In genomic region chr1:156163712-156164464, GRCh38 we compare ENCODE assay signal across 20 cellular contexts. TPM values are rescaled to one million over a fixed set of nuclear protein-coding genes. Genes with fewer than 3 reads are reported as not detected.
DNase-seq lines count a peak whose midpoint lies in the region; ATAC-seq, FAIRE-seq and TF ChIP-seq lines count a peak whose summit lies in the region.
"Had no signal": no experiment of that assay in that cellular context is flagged by ENCODE, and none has a peak within 500 bp of the region (broad histone marks: within the 10 kb centered on the region; RNA-seq: fewer than 3 reads in every experiment).

No MANE protein-coding gene starts in this region.

- POLR2A ChIA-PET in activated CD4-positive, alpha-beta T cell treated with anti-CD3 and anti-CD28 coated beads for 36 hours (lab: Charles Lee) = interaction anchor here (0.7 to 1.6 kb wide), 8 partner anchors 9 to 139 kb away, joined by 3 to 8 read pairs (median 4); no protein-coding TSS in a partner anchor
- POLR2A ChIA-PET in K562 (lab: Yijun Ruan, JAX) = interaction anchor here (0.5 to 2.0 kb wide), 7 partner anchors 9 to 49 kb away, joined by 3 to 8 read pairs (median 5); partner anchors contain the start of gene PMF1

- H3K36me3 ChIP-seq in MM.1S (replicated peaks; ENCODE audit: insufficient read depth, low read length) (peaks cover 43% of the 10 kb centered on the region), K562 (ENCODE audit: control insufficient read depth, insufficient read depth, low read length) (no peaks in the 10 kb centered on the region), osteoblast (ENCODE audit: insufficient read depth, low read length) (no peaks in the 10 kb centered on the region)

- intact Hi-C loops in activated CD4-positive, alpha-beta T cell treated with anti-CD3 and anti-CD28 coated beads for 36 hours (cut with DNase I, micrococcal nuclease) = no loop called here
- intact Hi-C loops in activated CD4-positive, alpha-beta T cell treated with anti-CD3 and anti-CD28 coated beads, Interleukin-2, amount 10 ng/mL, durations not matched to agents 24 days and 14 days (cut with micrococcal nuclease) = loop anchor here (5.0 kb wide), 1 partner anchor 33 kb away; no protein-coding TSS in a partner anchor
- intact Hi-C loops in K562 (cut with micrococcal nuclease) = no loop called here

- H3K4me2 ChIP-seq in MM.1S (ENCODE audit: low read depth, low read length) (no peak overlapping the region), K562 (ENCODE audit: insufficient read depth, low read length) (no peak overlapping the region), osteoblast (ENCODE audit: insufficient read depth, low read length) (peak overlapping the region; percentile 63)
- H3K4me2 ChIP-seq: BLaER1 had no signal

- H2AFZ ChIP-seq in MM.1S (ENCODE audit: low read length) (no peak overlapping the region), K562 (ENCODE audit: low read depth, low read length) (no peak overlapping the region), osteoblast (ENCODE audit: low read length) (no peak overlapping the region)
- H2AFZ ChIP-seq: GM23248 had no signal

- BruUV-seq in K562 (replicated peaks; lab: Mats Ljungman, UMichigan) = no TSS peak

- H3K27me3 ChIP-seq in MM.1S (replicated peaks; ENCODE audit: insufficient read depth, low read length) (no peaks in the 10 kb centered on the region), K562 (ENCODE audit: control insufficient read depth in 2 of 2, insufficient read depth in 2 of 2, low read length in 2 of 2) (no peaks in the 10 kb centered on the region), osteoblast (ENCODE audit: insufficient read depth, low read length) (no peaks in the 10 kb centered on the region)

- H3K4me1 ChIP-seq in MM.1S (ENCODE audit: low read length) (peaks cover 65% of the 10 kb centered on the region), K562 (replicated peaks in 1 of 2; ENCODE audit: control insufficient read depth in 2 of 2, insufficient read depth in 2 of 2, low read length in 2 of 2) (peaks cover 17 to 23% of the 10 kb centered on the region in 2 experiments), osteoblast (ENCODE audit: insufficient read depth, low read length) (peaks cover 23% of the 10 kb centered on the region)

- peaks cover 63% of the 10 kb centered on the region for H3K4me1 Mint-ChIP-seq in activated CD4-positive, alpha-beta T cell treated with anti-CD3 and anti-CD28 coated beads for 36 hours
- peaks cover 31% of the 10 kb centered on the region for H3K4me1 Mint-ChIP-seq in activated CD4-positive, alpha-beta T cell treated with anti-CD3 and anti-CD28 coated beads, Interleukin-2, amount 10 ng/mL, durations not matched to agents 24 days and 14 days

- H3K9me2 ChIP-seq in MM.1S (replicated peaks; ENCODE audit: insufficient read depth, low read length) = no peaks in the 10 kb centered on the region

- no peak for TF ChIP-seq POLR2A in K562 (conservative IDR thresholded peaks at IDR 0.05)

- no peaks in the 10 kb centered on the region for H3K9me1 ChIP-seq in K562 (ENCODE audit: control insufficient read depth, insufficient read depth, low read length)

- H3K9me3 ChIP-seq in MM.1S (replicated peaks; ENCODE audit: insufficient read depth, low read length) (no peaks in the 10 kb centered on the region), K562 (replicated peaks; ENCODE audit: control insufficient read depth, insufficient read depth, low read depth, low read length) (no peaks in the 10 kb centered on the region), osteoblast (ENCODE audit: low read depth, low read length) (no peaks in the 10 kb centered on the region)

- H4K20me1 ChIP-seq in MM.1S (ENCODE audit: insufficient read depth, low read length) (0 out of 2 replicates have a peak, but pooled peaks cover 5% of the 10 kb centered on the region), K562 (replicated peaks; ENCODE audit: control insufficient read depth, insufficient read depth, low read length) (no peaks in the 10 kb centered on the region), osteoblast (ENCODE audit: insufficient read depth, low read length) (no peaks in the 10 kb centered on the region)
- H4K20me1 ChIP-seq: BLaER1 had no signal

- H3K36me3 Mint-ChIP-seq in activated CD4-positive, alpha-beta T cell treated with anti-CD3 and anti-CD28 coated beads for 36 hours (ENCODE audit: low read depth) = peaks cover 65% of the 10 kb centered on the region
- peaks cover 6% of the 10 kb centered on the region for H3K36me3 Mint-ChIP-seq in activated CD4-positive, alpha-beta T cell treated with anti-CD3 and anti-CD28 coated beads, Interleukin-2, amount 10 ng/mL, durations not matched to agents 24 days and 14 days (ENCODE audit: low read depth)
- H3K36me3 Mint-ChIP-seq: CD4-positive, CD25-positive, alpha-beta regulatory T cell had no signal

- no peak for TF ChIP-seq RAD21 in K562 (CRISPR knock-in tag; conservative IDR thresholded peaks at IDR 0.05 in 1 of 2, IDR thresholded peaks at IDR 0.05 in 1 of 2)

- no peak for FAIRE-seq in K562 (lab: Jason Lieb, UNC)
- FAIRE-seq: GM12878, GM18507, H54 had no signal

- TF ChIP-seq CTCF in MM.1S (IDR thresholded peaks at IDR 0.05; ENCODE audit: low read length) (no peak), K562 (IDR thresholded peaks at IDR 0.05 in 2 of 3, conservative IDR thresholded peaks at IDR 0.05 in 1 of 3; ENCODE audit: insufficient read depth in 2 of 3, low read depth in 1 of 3, low read length in 3 of 3) (no peak), osteoblast (IDR thresholded peaks at IDR 0.05; ENCODE audit: extremely low read depth, low read depth, low read length) (no peak)

- no peak overlapping the region for H3K4me3 Mint-ChIP-seq in activated CD4-positive, alpha-beta T cell treated with anti-CD3 and anti-CD28 coated beads for 36 hours
- H3K4me3 Mint-ChIP-seq in activated CD4-positive, alpha-beta T cell treated with anti-CD3 and anti-CD28 coated beads, Interleukin-2, amount 10 ng/mL, durations not matched to agents 24 days and 14 days = no peak overlapping the region

- in situ Hi-C loops in K562 (cut with MboI) = no loop called here

- 28% methylated on average over 3 of the region's 3 CpGs for WGBS in K562 (ENCODE audit: insufficient coverage, low coverage, missing lambda C conversion rate)

- H3K79me2 ChIP-seq in MM.1S (ENCODE audit: low read length) (peaks cover 86% of the 10 kb centered on the region), K562 (ENCODE audit: control insufficient read depth, insufficient read depth, low read length) (no peaks in the 10 kb centered on the region), osteoblast (ENCODE audit: insufficient read depth, low read length) (no peaks in the 10 kb centered on the region)

- H3K4me3 ChIP-seq in MM.1S (ENCODE audit: low read length) (no peak overlapping the region), K562 (no peak overlapping the region), osteoblast (ENCODE audit: insufficient read depth, low read length) (peak overlapping the region; percentile 8)
- H3K4me3 ChIP-seq: BLaER1, GM12878, GM23248 had no signal

- no peaks in the 10 kb centered on the region for H3K9me3 Mint-ChIP-seq in activated CD4-positive, alpha-beta T cell treated with anti-CD3 and anti-CD28 coated beads for 36 hours (ENCODE audit: low read depth)
- peaks cover 4% of the 10 kb centered on the region for H3K9me3 Mint-ChIP-seq in activated CD4-positive, alpha-beta T cell treated with anti-CD3 and anti-CD28 coated beads, Interleukin-2, amount 10 ng/mL, durations not matched to agents 24 days and 14 days
- H3K9me3 Mint-ChIP-seq: CD4-positive, CD25-positive, alpha-beta regulatory T cell had no signal

- DNase-seq in activated CD4-positive, alpha-beta T cell treated with anti-CD3 and anti-CD28 coated beads for 36 hours = no peak
- no peak for DNase-seq in activated CD4-positive, alpha-beta T cell treated with anti-CD3 and anti-CD28 coated beads, Interleukin-2, amount 10 ng/mL, durations not matched to agents 24 days and 14 days
- DNase-seq in MM.1S = no peak
- peak in 1 of 4 experiments; percentile 5 for DNase-seq in K562 (ENCODE audit: extremely low read depth in 1 of 4, low spot score in 3 of 4)
- DNase-seq in osteoblast (ENCODE audit: insufficient read length, low spot score, missing footprints) = no peak
- DNase-seq in NCI-H1105 (lab: John Stamatoyannopoulos, UW) = no peak
- no peak for DNase-seq in UCSD-AML1 (lab: John Stamatoyannopoulos, UW; ENCODE audit: unreplicated experiment)
- DNase-seq: AML-193; Calu3; CD4-positive, CD25-positive, alpha-beta regulatory T cell; DMS 273 treated with DMSO at 0.1 percent for 48 hours; GM23248 had no signal

- H3K27me3 Mint-ChIP-seq in activated CD4-positive, alpha-beta T cell treated with anti-CD3 and anti-CD28 coated beads for 36 hours = no peaks in the 10 kb centered on the region
- H3K27me3 Mint-ChIP-seq in activated CD4-positive, alpha-beta T cell treated with anti-CD3 and anti-CD28 coated beads, Interleukin-2, amount 10 ng/mL, durations not matched to agents 24 days and 14 days = no peaks in the 10 kb centered on the region

- TF ChIP-seq EP300 in K562 (IDR thresholded peaks at IDR 0.05; ENCODE audit: low read length) = no peak

- H3K9ac ChIP-seq in MM.1S (ENCODE audit: low read length) (no peak overlapping the region), K562 (ENCODE audit: insufficient read depth in 1 of 2, low read depth in 2 of 2, low read length in 2 of 2) (no peak overlapping the region)
- H3K9ac ChIP-seq: BLaER1, GM23248 had no signal

- CTCF ChIA-PET in activated CD4-positive, alpha-beta T cell treated with anti-CD3 and anti-CD28 coated beads for 36 hours (lab: Charles Lee) = interaction anchor here (0.6 to 8.5 kb wide), 13 partner anchors 8 to 457 kb away, joined by 3 to 59 read pairs (median 4); partner anchors contain the start of gene PMF1
- CTCF ChIA-PET in K562 (lab: Yijun Ruan, JAX; ENCODE audit: low intra/inter-chr PET ratio) = no interaction called here

- ATAC-seq in activated CD4-positive, alpha-beta T cell treated with anti-CD3 and anti-CD28 coated beads for 36 hours = no peak
- ATAC-seq in K562 (no peak), HG02678 (IDR thresholded peaks at IDR 0.05; ENCODE audit: unreplicated experiment) (no peak)
- ATAC-seq: GM12878, HCT116 had no signal

- peaks cover 60% of the 10 kb centered on the region for H3F3A ChIP-seq in MM.1S (ENCODE audit: insufficient read depth, low read length)

- H3K27ac Mint-ChIP-seq in activated CD4-positive, alpha-beta T cell treated with anti-CD3 and anti-CD28 coated beads for 36 hours = peak overlapping the region; percentile 78
- no peak overlapping the region for H3K27ac Mint-ChIP-seq in activated CD4-positive, alpha-beta T cell treated with anti-CD3 and anti-CD28 coated beads, Interleukin-2, amount 10 ng/mL, durations not matched to agents 24 days and 14 days

- H3K27ac ChIP-seq in MM.1S (ENCODE audit: low read length) = peak overlapping the region; percentile 15; the same call in 1 of the 2 replicates
- H3K27ac ChIP-seq in K562 (ENCODE audit: extremely low read depth, low read depth, low read length) = no peak overlapping the region
- H3K27ac ChIP-seq in osteoblast (ENCODE audit: low read depth, low read length) = no peak overlapping the region
- H3K27ac ChIP-seq: 22Rv1, BLaER1, GM23248 had no signal

RNA-seq across cellular contexts. Expression of gene SEMA4A, which starts 10.5 kb away (rescaled TPM):
- total RNA-seq in activated CD4-positive, alpha-beta T cell treated with anti-CD3 and anti-CD28 coated beads for 36 hours = 10 to 100 TPM; 53.3 to 64.5 TPM
- 12.1 and 12.7 TPM in 2 replicates for total RNA-seq in activated CD4-positive, alpha-beta T cell treated with anti-CD3 and anti-CD28 coated beads, Interleukin-2, amount 10 ng/mL, durations not matched to agents 24 days and 14 days
- total RNA-seq in K562 (2011; cell fraction: chromatin; rRNA removed; ENCODE audit: low replicate concordance) = 2.6 and 4.3 TPM in 2 replicates
- total RNA-seq in K562 (2011; cell fraction: nucleolus; rRNA removed) = 3.5 and 4.1 TPM in 2 replicates
- 3.1 and 4.4 TPM in 2 replicates for total RNA-seq in K562 (2011; cell fraction: nucleoplasm; rRNA removed)
- total RNA-seq in K562 (2014; rRNA removed) (0.45 and 0.49 TPM in 2 replicates), K562 (2014; rRNA removed; fragmentation: Illumina TruSeq; extraction: Trizol) (0.38 and 0.40 TPM in 2 replicates), K562 (2015; rRNA removed; fragmentation: Illumina TruSeq; extraction: Trizol) (0.40 and 0.72 TPM in 2 replicates), K562 (2021) (1.4 and 1.9 TPM in 2 replicates), osteoblast (1.5 and 1.8 TPM in 2 replicates)
- polyA plus RNA-seq in K562 (2011; rRNA removed) (1.7 and 3.2 TPM in 2 replicates), K562 (2014; fragmentation: Illumina TruSeq; extraction: Trizol) (0.79 and 1.1 TPM in 2 replicates), K562 (2014; fragmentation: Nextera tagmentation; extraction: Ambion mirVana) (under 1 TPM; 0.04 to 0.06 TPM), K562 (2014; rRNA removed) (1.0 and 1.5 TPM in 2 replicates)
- 2.0 and 2.8 TPM in 2 replicates for polyA plus RNA-seq in K562 (2011; cell fraction: cytosol; rRNA removed)
- 15.5 and 18.8 TPM in 2 replicates for polyA plus RNA-seq in K562 (2011; cell fraction: nucleus; rRNA removed)
- polyA plus RNA-seq in K562 (2012) = 0.77 and 2.6 TPM in 2 replicates
- 0.53 and 0.96 TPM in 2 replicates for polyA minus RNA-seq in K562 (2011; rRNA and poly(A)+ RNA removed)
- 1.7 and 2.1 TPM in 2 replicates for polyA minus RNA-seq in K562 (2011; cell fraction: cytosol; rRNA and poly(A)+ RNA removed)
- polyA minus RNA-seq in K562 (2011; cell fraction: nucleus; rRNA and poly(A)+ RNA removed) = 1.3 and 2.0 TPM in 2 replicates
- total RNA-seq: HT1080 had no signal

RNA-seq across cellular contexts. Expression of gene SLC25A44, which starts 30.0 kb away (rescaled TPM):
- total RNA-seq in activated CD4-positive, alpha-beta T cell treated with anti-CD3 and anti-CD28 coated beads for 36 hours = 10 to 100 TPM; 42.4 to 51.9 TPM
- 61.0 and 67.9 TPM in 2 replicates for total RNA-seq in activated CD4-positive, alpha-beta T cell treated with anti-CD3 and anti-CD28 coated beads, Interleukin-2, amount 10 ng/mL, durations not matched to agents 24 days and 14 days
- total RNA-seq in K562 (2011; cell fraction: chromatin; rRNA removed; ENCODE audit: low replicate concordance) = 27.5 and 49.0 TPM in 2 replicates
- total RNA-seq in K562 (2011; cell fraction: nucleolus; rRNA removed) = 26.7 and 31.0 TPM in 2 replicates
- 35.9 and 47.6 TPM in 2 replicates for total RNA-seq in K562 (2011; cell fraction: nucleoplasm; rRNA removed)
- total RNA-seq in K562 (2014; rRNA removed) (9.0 and 13.9 TPM in 2 replicates), K562 (2014; rRNA removed; fragmentation: Illumina TruSeq; extraction: Trizol) (11.9 and 12.2 TPM in 2 replicates), K562 (2015; rRNA removed; fragmentation: Illumina TruSeq; extraction: Trizol) (12.2 and 12.5 TPM in 2 replicates), K562 (2021) (12.7 and 16.2 TPM in 2 replicates), osteoblast (15.0 and 15.2 TPM in 2 replicates)
- polyA plus RNA-seq in K562 (2011; rRNA removed) (21.8 and 27.7 TPM in 2 replicates), K562 (2014; fragmentation: Illumina TruSeq; extraction: Trizol) (22.8 and 25.2 TPM in 2 replicates), K562 (2014; fragmentation: Nextera tagmentation; extraction: Ambion mirVana) (1 to 10 TPM; 4.4 to 7.5 TPM), K562 (2014; rRNA removed) (11.2 and 12.8 TPM in 2 replicates)
- 18.8 and 22.8 TPM in 2 replicates for polyA plus RNA-seq in K562 (2011; cell fraction: cytosol; rRNA removed)
- 22.5 and 23.8 TPM in 2 replicates for polyA plus RNA-seq in K562 (2011; cell fraction: nucleus; rRNA removed)
- 8.6 and 12.8 TPM in 2 replicates for polyA plus RNA-seq in K562 (2012)
- 22.9 and 29.2 TPM in 2 replicates for polyA minus RNA-seq in K562 (2011; rRNA and poly(A)+ RNA removed)
- 9.1 and 11.3 TPM in 2 replicates for polyA minus RNA-seq in K562 (2011; cell fraction: cytosol; rRNA and poly(A)+ RNA removed)
- polyA minus RNA-seq in K562 (2011; cell fraction: nucleus; rRNA and poly(A)+ RNA removed) = 7.4 and 9.0 TPM in 2 replicates

RNA-seq across cellular contexts. Expression of gene PMF1, which starts 48.9 kb away (rescaled TPM):
- 100 to 1,000 TPM; 108 to 117 TPM for total RNA-seq in activated CD4-positive, alpha-beta T cell treated with anti-CD3 and anti-CD28 coated beads for 36 hours
- total RNA-seq in activated CD4-positive, alpha-beta T cell treated with anti-CD3 and anti-CD28 coated beads, Interleukin-2, amount 10 ng/mL, durations not matched to agents 24 days and 14 days = 107 and 113 TPM in 2 replicates
- total RNA-seq in K562 (2011; cell fraction: chromatin; rRNA removed; ENCODE audit: low replicate concordance) = 31.8 and 57.2 TPM in 2 replicates
- total RNA-seq in K562 (2011; cell fraction: nucleolus; rRNA removed) = 34.9 and 36.7 TPM in 2 replicates
- total RNA-seq in K562 (2011; cell fraction: nucleoplasm; rRNA removed) = 40.1 and 51.5 TPM in 2 replicates
- total RNA-seq in K562 (2014; rRNA removed) (88.4 and 88.8 TPM in 2 replicates), K562 (2014; rRNA removed; fragmentation: Illumina TruSeq; extraction: Trizol) (44.2 and 50.3 TPM in 2 replicates), K562 (2015; rRNA removed; fragmentation: Illumina TruSeq; extraction: Trizol) (61.5 and 63.0 TPM in 2 replicates), K562 (2021) (69.8 and 71.0 TPM in 2 replicates), osteoblast (31.2 and 34.0 TPM in 2 replicates)
- polyA plus RNA-seq in K562 (2011; rRNA removed) (74.1 and 79.0 TPM in 2 replicates), K562 (2014; fragmentation: Illumina TruSeq; extraction: Trizol) (80.5 and 82.2 TPM in 2 replicates), K562 (2014; fragmentation: Nextera tagmentation; extraction: Ambion mirVana) (10 to 100 TPM in 1 of 2 experiments, 1 to 10 TPM in 1; 9.4 to 18.9 TPM), K562 (2014; rRNA removed) (89.5 and 92.9 TPM in 2 replicates)
- polyA plus RNA-seq in K562 (2011; cell fraction: cytosol; rRNA removed) = 146 and 169 TPM in 2 replicates
- 53.6 and 54.3 TPM in 2 replicates for polyA plus RNA-seq in K562 (2011; cell fraction: nucleus; rRNA removed)
- polyA plus RNA-seq in K562 (2012) = 52.9 and 60.4 TPM in 2 replicates
- polyA minus RNA-seq in K562 (2011; rRNA and poly(A)+ RNA removed) = 28.4 and 28.8 TPM in 2 replicates
- polyA minus RNA-seq in K562 (2011; cell fraction: cytosol; rRNA and poly(A)+ RNA removed) = 22.6 and 27.6 TPM in 2 replicates
- 7.7 and 9.9 TPM in 2 replicates for polyA minus RNA-seq in K562 (2011; cell fraction: nucleus; rRNA and poly(A)+ RNA removed)

RNA-seq across cellular contexts. Expression of gene LMNA, which starts 49.4 kb away (rescaled TPM):
- 100 to 1,000 TPM; 184 to 218 TPM for total RNA-seq in activated CD4-positive, alpha-beta T cell treated with anti-CD3 and anti-CD28 coated beads for 36 hours
- 105 and 110 TPM in 2 replicates for total RNA-seq in activated CD4-positive, alpha-beta T cell treated with anti-CD3 and anti-CD28 coated beads, Interleukin-2, amount 10 ng/mL, durations not matched to agents 24 days and 14 days
- 84.8 and 209 TPM in 2 replicates for total RNA-seq in K562 (2011; cell fraction: chromatin; rRNA removed; ENCODE audit: low replicate concordance)
- 154 and 172 TPM in 2 replicates for total RNA-seq in K562 (2011; cell fraction: nucleolus; rRNA removed)
- 95.4 and 117 TPM in 2 replicates for total RNA-seq in K562 (2011; cell fraction: nucleoplasm; rRNA removed)
- total RNA-seq in K562 (2014; rRNA removed) (250 and 267 TPM in 2 replicates), K562 (2014; rRNA removed; fragmentation: Illumina TruSeq; extraction: Trizol) (41.3 and 44.0 TPM in 2 replicates), K562 (2015; rRNA removed; fragmentation: Illumina TruSeq; extraction: Trizol) (89.1 and 97.7 TPM in 2 replicates), K562 (2021) (347 and 354 TPM in 2 replicates), osteoblast (774 and 854 TPM in 2 replicates)
- polyA plus RNA-seq in K562 (2011; rRNA removed) (88.2 and 129 TPM in 2 replicates), K562 (2014; fragmentation: Illumina TruSeq; extraction: Trizol) (77.1 and 104 TPM in 2 replicates), K562 (2014; fragmentation: Nextera tagmentation; extraction: Ambion mirVana) (1 to 10 TPM in 1 of 2 experiments, under 1 TPM in 1; 1.00 to 4.5 TPM), K562 (2014; rRNA removed) (123 and 166 TPM in 2 replicates)
- polyA plus RNA-seq in K562 (2011; cell fraction: cytosol; rRNA removed) = 116 and 274 TPM in 2 replicates
- 154 and 164 TPM in 2 replicates for polyA plus RNA-seq in K562 (2011; cell fraction: nucleus; rRNA removed)
- 193 TPM in 2 replicates for polyA plus RNA-seq in K562 (2012)
- 104 and 109 TPM in 2 replicates for polyA minus RNA-seq in K562 (2011; rRNA and poly(A)+ RNA removed)
- 151 and 176 TPM in 2 replicates for polyA minus RNA-seq in K562 (2011; cell fraction: cytosol; rRNA and poly(A)+ RNA removed)
- 47.4 and 69.6 TPM in 2 replicates for polyA minus RNA-seq in K562 (2011; cell fraction: nucleus; rRNA and poly(A)+ RNA removed)
